ENCODE assay signal across 1 cellular context in genomic region chrX:115322375-115322774, GRCh38.
TF ChIP-seq lines count a peak whose summit lies in the region.

No MANE protein-coding gene starts in this region.

TF ChIP-seq in K562, 482 proteins besides CTCF, POLR2A, EP300 and RAD21 (continued from another document and continues in another):
- TF ChIP-seq ZNF280B (CRISPR knock-in tag; IDR thresholded peaks at IDR 0.05) (no peak), CBFA2T2 (conservative IDR thresholded peaks at IDR 0.05) (peak; percentile 97), POLR2H (tag; IDR thresholded peaks at IDR 0.05; ENCODE audit: low read depth) (no peak), ZNF395 (CRISPR knock-in tag; IDR thresholded peaks at IDR 0.05) (peak; percentile 50; the same call in 1 of the 2 replicates), CC2D1A (IDR thresholded peaks at IDR 0.05) (peak; percentile 64; the same call in 1 of the 2 replicates), NR2C1 (IDR thresholded peaks at IDR 0.05) (no peak), NR2C1 (tag; IDR thresholded peaks at IDR 0.05) (peak; percentile 44; the same call in 1 of the 2 replicates), RUNX1 (IDR thresholded peaks at IDR 0.05; ENCODE audit: low read depth) (0 out of 2 replicates have a peak, but pooled peaks have one; percentile 49), SRSF7 (optimal IDR thresholded peaks at IDR 0.05; ENCODE audit: low read depth, low read length) (no peak), HEY1 (CRISPR knock-in tag; IDR thresholded peaks at IDR 0.05; ENCODE audit: borderline replicate concordance) (0 out of 2 replicates have a peak, but pooled peaks have one; percentile 31), TAF15 (IDR thresholded peaks at IDR 0.05; ENCODE audit: low read depth, low read length) (no peak), CREB1 (IDR thresholded peaks at IDR 0.05) (no peak), CREB1 (CRISPR knock-in tag; IDR thresholded peaks at IDR 0.05) (no peak), RNF2 (IDR thresholded peaks at IDR 0.05) (no peak), SNRNP70 (optimal IDR thresholded peaks at IDR 0.05; ENCODE audit: low read depth, low read length) (no peak), JUND (IDR thresholded peaks at IDR 0.05; ENCODE audit: borderline replicate concordance, low read depth, low read length) (peak; percentile 21; the same call in 1 of the 2 replicates), JUND (tag; IDR thresholded peaks at IDR 0.05; ENCODE audit: borderline replicate concordance, low read depth, low read length) (no peak), RFX5 (IDR thresholded peaks at IDR 0.05; ENCODE audit: low read depth, low read length) (no peak), TAL1 (IDR thresholded peaks at IDR 0.05) (peak; percentile 95), ZNF511 (CRISPR knock-in tag; IDR thresholded peaks at IDR 0.05) (no peak), CBFA2T3 (IDR thresholded peaks at IDR 0.05) (peak; percentile 97), ZNF655 (CRISPR knock-in tag; IDR thresholded peaks at IDR 0.05) (no peak), ZNF398 (CRISPR knock-in tag; IDR thresholded peaks at IDR 0.05) (peak; percentile 46; the same call in 1 of the 2 replicates), THAP7 (CRISPR knock-in tag; IDR thresholded peaks at IDR 0.05) (no peak), CTCFL (IDR thresholded peaks at IDR 0.05; ENCODE audit: borderline replicate concordance, insufficient read depth, low read depth, low read length, poor library complexity, severe bottlenecking) (no peak), CBX2 (IDR thresholded peaks at IDR 0.05; ENCODE audit: insufficient read depth, low read length, poor library complexity, severe bottlenecking) (no peak), XRCC3 (IDR thresholded peaks at IDR 0.05) (no peak), TAF9B (IDR thresholded peaks at IDR 0.05; ENCODE audit: partially characterized antibody) (peak; percentile 74), ZNF695 (CRISPR knock-in tag; IDR thresholded peaks at IDR 0.05) (no peak), STAT5A (IDR thresholded peaks at IDR 0.05; ENCODE audit: borderline replicate concordance, low read length) (peak; percentile 69; the same call in 1 of the 2 replicates), SIN3B (IDR thresholded peaks at IDR 0.05; ENCODE audit: low read depth) (no peak), FOXM1 (IDR thresholded peaks at IDR 0.05; ENCODE audit: low read depth) (peak; percentile 78), FOXM1 (CRISPR knock-in tag; IDR thresholded peaks at IDR 0.05; ENCODE audit: low read depth) (no peak), ZNF274 (IDR thresholded peaks at IDR 0.05; ENCODE audit: borderline replicate concordance, low read depth, low read length) (no peak), SREBF2 (CRISPR knock-in tag; IDR thresholded peaks at IDR 0.05) (no peak), ZKSCAN1 (IDR thresholded peaks at IDR 0.05; ENCODE audit: low read depth, low read length) (no peak), ZNF740 (CRISPR knock-in tag; IDR thresholded peaks at IDR 0.05) (no peak), ZNF740 (tag; IDR thresholded peaks at IDR 0.05) (peak in 1 of 2 experiments; percentile 34; a peak in 1 of 4 replicates), CCNT2 (IDR thresholded peaks at IDR 0.05; ENCODE audit: borderline replicate concordance, extremely low read depth, insufficient read length, low read depth, low read length) (peak; percentile 68), HMG20A (CRISPR knock-in tag; conservative IDR thresholded peaks at IDR 0.05) (no peak), SMAD4 (CRISPR knock-in tag; conservative IDR thresholded peaks at IDR 0.05) (peak; percentile 80), NFXL1 (CRISPR knock-in tag; IDR thresholded peaks at IDR 0.05) (no peak), ZNF165 (CRISPR knock-in tag; IDR thresholded peaks at IDR 0.05; ENCODE audit: borderline replicate concordance) (peak; percentile 91; the same call in 1 of the 2 replicates), ZNF584 (CRISPR knock-in tag; IDR thresholded peaks at IDR 0.05; ENCODE audit: low read depth) (peak; percentile 54; the same call in 1 of the 2 replicates), SRSF1 (IDR thresholded peaks at IDR 0.05; ENCODE audit: low read depth, low read length) (no peak), TCF7L2 (IDR thresholded peaks at IDR 0.05; ENCODE audit: low read depth, low read length) (no peak), ZBTB49 (CRISPR knock-in tag; IDR thresholded peaks at IDR 0.05; ENCODE audit: borderline replicate concordance) (no peak), ZBTB9 (CRISPR knock-in tag; IDR thresholded peaks at IDR 0.05) (peak; percentile 64; the same call in 1 of the 2 replicates), EHMT2 (IDR thresholded peaks at IDR 0.05) (no peak), IRF9 (tag; IDR thresholded peaks at IDR 0.05) (0 out of 2 replicates have a peak, but pooled peaks have one; percentile 44), TRIM24 (IDR thresholded peaks at IDR 0.05) (peak; percentile 98), CREB3 (tag; conservative IDR thresholded peaks at IDR 0.05; ENCODE audit: low read depth) (peak; percentile 83)
